Comparison of ENCODE assay signal across 8 cellular contexts in the genomic region with DNA sequence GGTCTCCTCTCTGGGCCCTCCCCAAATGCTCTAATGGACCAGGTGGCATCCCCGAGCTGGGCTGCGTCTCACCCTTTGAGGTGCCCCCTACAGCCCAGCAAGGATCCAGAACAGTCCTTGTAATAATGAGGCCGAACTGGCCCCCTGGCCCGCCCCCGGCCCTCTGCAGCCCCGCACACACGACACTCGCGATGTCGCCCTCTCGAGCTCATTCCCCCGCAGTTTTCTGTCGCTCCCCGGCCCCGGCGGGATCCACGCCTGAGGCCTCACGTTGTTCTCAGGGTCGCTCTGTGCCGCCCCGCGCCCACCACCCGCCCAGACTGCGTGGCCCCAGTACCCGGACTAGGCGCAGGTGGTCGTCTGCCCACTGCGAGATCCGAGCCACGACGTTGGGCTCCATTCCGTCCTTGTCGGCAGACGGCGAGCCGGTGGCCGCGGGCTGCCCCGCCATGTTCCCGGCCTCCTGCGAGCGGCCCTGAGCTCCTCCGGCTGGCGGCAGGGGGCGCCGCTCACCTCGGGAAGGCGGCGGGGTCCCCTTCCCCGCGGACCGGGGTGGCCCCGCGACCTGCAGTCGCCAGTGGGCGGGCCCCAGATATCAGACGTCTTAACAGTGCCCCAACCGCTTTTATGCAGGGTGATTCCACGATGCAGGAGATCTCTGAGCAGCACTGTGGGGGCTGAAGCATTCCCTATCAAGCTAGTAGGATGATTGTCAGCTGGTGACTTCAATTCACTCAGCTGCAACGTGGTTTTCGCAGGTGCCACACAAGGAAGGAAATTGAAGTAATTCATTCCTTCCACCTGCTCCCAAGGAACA. TPM values are rescaled to one million over a fixed set of nuclear protein-coding genes. Genes with fewer than 3 reads are reported as not detected.
DNase-seq lines count a peak whose midpoint lies in the region; ATAC-seq and TF ChIP-seq lines count a peak whose summit lies in the region.

A gene with protein sequence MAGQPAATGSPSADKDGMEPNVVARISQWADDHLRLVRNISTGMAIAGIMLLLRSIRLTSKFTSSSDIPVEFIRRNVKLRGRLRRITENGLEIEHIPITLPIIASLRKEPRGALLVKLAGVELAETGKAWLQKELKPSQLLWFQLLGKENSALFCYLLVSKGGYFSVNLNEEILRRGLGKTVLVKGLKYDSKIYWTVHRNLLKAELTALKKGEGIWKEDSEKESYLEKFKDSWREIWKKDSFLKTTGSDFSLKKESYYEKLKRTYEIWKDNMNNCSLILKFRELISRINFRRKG (minus strand): TSS at position 477 of the 817 bp plus-strand sequence. CDS start 26 bp downstream, at position 451.

- H4K20me1 ChIP-seq in PC-3 (ENCODE audit: low read length): no peaks in the 10 kb centered on the region

- H2AFZ ChIP-seq in PC-3 (ENCODE audit: low read length): peak within 1 kb of the TSS; percentile 99

- H3K27me3 Mint-ChIP-seq in activated T-cell treated with anti-CD3 and anti-CD28 coated beads, Interleukin-2, amount 50 U/mL, for 72 hours (ENCODE audit: low read depth): peaks cover 7% of the 10 kb centered on the region
- H3K27me3 Mint-ChIP-seq in nephron (ENCODE audit: low read depth): no peaks in the 10 kb centered on the region

- H3K9ac ChIP-seq in HUES64 (ENCODE audit: low read depth, low read length) (peak within 1 kb of the TSS; percentile 91), PC-3 (ENCODE audit: low read length) (peak within 1 kb of the TSS; percentile 95)

- peak within 1 kb of the TSS; percentile 79 for H3K4me3 ChIP-seq in HUES64 (ENCODE audit: low read length)
- H3K4me3 ChIP-seq in PC-3 (ENCODE audit: low read length): peak within 1 kb of the TSS; percentile 86

- DNase-seq in DMS53 (lab: John Stamatoyannopoulos, UW): peak; percentile 87
- DNase-seq in PC-3: peak; percentile 69
- peak; percentile 83 to 87 for DNase-seq in activated T-cell treated with anti-CD3 and anti-CD28 coated beads, Interleukin-2, amount 50 U/mL, for 72 hours
- DNase-seq in fibroblast of peridontal ligament (ENCODE audit: extremely low read depth): peak; percentile 34
- DNase-seq in stimulated activated naive CD8-positive, alpha-beta T cell treated with anti-CD3 and anti-CD28 coated beads, Interleukin-15, Interleukin-2, amounts not matched to agents 100 U/mL and 50 U/mL, for 24 hours: peak; percentile 85

- H3K9me2 ChIP-seq in PC-3 (replicated peaks; ENCODE audit: low read length): no peaks in the 10 kb centered on the region

- H3K36me3 ChIP-seq in HUES64 (ENCODE audit: insufficient read depth, low read length) (0 out of 2 replicates have a peak, but pooled peaks cover 4% of the 10 kb centered on the region), PC-3 (ENCODE audit: low read depth, low read length) (no peaks in the 10 kb centered on the region; the same call in 1 of the 2 replicates)

- WGBS in HUES64: 1% methylated on average over 61 of the region's 61 CpGs

- peak within 1 kb of the TSS; percentile 47 for H3K27ac Mint-ChIP-seq in activated T-cell treated with anti-CD3 and anti-CD28 coated beads, Interleukin-2, amount 50 U/mL, for 72 hours
- H3K27ac Mint-ChIP-seq in nephron: peak within 1 kb of the TSS; percentile 50 to 90 (median 84)

- H3K4me1 ChIP-seq in HUES64 (ENCODE audit: insufficient read depth, low read length) (no peaks in the 10 kb centered on the region), PC-3 (ENCODE audit: insufficient read depth, low read length) (peaks cover 4% of the 10 kb centered on the region; the same call in 1 of the 2 replicates)

- ATAC-seq in GM21515 (IDR thresholded peaks at IDR 0.05; ENCODE audit: unreplicated experiment) (peak; percentile 98), PC-3 (peak; percentile 95)
- peak; percentile 98 for ATAC-seq in activated T-cell treated with anti-CD3 and anti-CD28 coated beads, Interleukin-2, amount 50 U/mL, for 72 hours (replicated peaks in 1 of 2)
- ATAC-seq in stimulated activated naive CD8-positive, alpha-beta T cell treated with anti-CD3 and anti-CD28 coated beads, Interleukin-15, Interleukin-2, amounts not matched to agents 100 U/mL and 50 U/mL, for 24 hours: peak; percentile 97

- H3F3A ChIP-seq in PC-3 (ENCODE audit: low read length, unreplicated experiment): no peaks in the 10 kb centered on the region

- H3K27ac ChIP-seq in HUES64 (ENCODE audit: low read depth, low read length) (peak within 1 kb of the TSS; percentile 29; the same call in 1 of the 2 replicates), PC-3 (ENCODE audit: low read length) (peak within 1 kb of the TSS; percentile 24; the same call in 1 of the 2 replicates)

- H3K4me2 ChIP-seq in PC-3 (ENCODE audit: low read length): peak within 1 kb of the TSS; percentile 93

- H3K4me1 Mint-ChIP-seq in activated T-cell treated with anti-CD3 and anti-CD28 coated beads, Interleukin-2, amount 50 U/mL, for 72 hours (ENCODE audit: low read depth): peaks cover 14% of the 10 kb centered on the region
- no peaks in the 10 kb centered on the region for H3K4me1 Mint-ChIP-seq in nephron

- no TSS peak for BruUV-seq in PC-3 (replicated peaks; lab: Mats Ljungman, UMichigan)

- POLR2A ChIA-PET in PC-3 (lab: Charles Lee; ENCODE audit: unreplicated experiment): interaction anchor here (0.6 to 1.0 kb wide), 6 partner anchors 46 to 444 kb away, joined by 3 to 6 read pairs (median 5); no protein-coding TSS in a partner anchor

- H3K27me3 ChIP-seq in HUES64 (ENCODE audit: insufficient read depth, low read length) (no peaks in the 10 kb centered on the region), PC-3 (ENCODE audit: low read length) (no peaks in the 10 kb centered on the region)

- H3K4me3 Mint-ChIP-seq in activated T-cell treated with anti-CD3 and anti-CD28 coated beads, Interleukin-2, amount 50 U/mL, for 72 hours: peak within 1 kb of the TSS; percentile 84 to 88
- peak within 1 kb of the TSS; percentile 89 to 91 (median 90) for H3K4me3 Mint-ChIP-seq in nephron

- no peaks in the 10 kb centered on the region for H3K36me3 Mint-ChIP-seq in activated T-cell treated with anti-CD3 and anti-CD28 coated beads, Interleukin-2, amount 50 U/mL, for 72 hours (ENCODE audit: insufficient read depth in 2 of 2)
- H3K36me3 Mint-ChIP-seq in nephron (ENCODE audit: low read depth): peaks cover 31% of the 10 kb centered on the region

- TF ChIP-seq CTCF in PC-3 (conservative IDR thresholded peaks at IDR 0.05; ENCODE audit: low read depth, low read length): peak; percentile 95
- TF ChIP-seq CTCF in nephron (IDR thresholded peaks at IDR 0.05; ENCODE audit: unreplicated experiment in 3 of 3): peak; percentile 87 to 98 (median 92)

- intact Hi-C loops in PC-3 (cut with micrococcal nuclease): loop anchor here (1.0 kb wide), 2 partner anchors 48 to 53 kb away; a partner anchor contains a TSS

- H3K79me2 ChIP-seq in PC-3 (ENCODE audit: low read length): 0 out of 2 replicates have a peak, but pooled peaks cover 4% of the 10 kb centered on the region

- H3K9me3 Mint-ChIP-seq in activated T-cell treated with anti-CD3 and anti-CD28 coated beads, Interleukin-2, amount 50 U/mL, for 72 hours: no peaks in the 10 kb centered on the region
- no peaks in the 10 kb centered on the region for H3K9me3 Mint-ChIP-seq in nephron

- CTCF ChIA-PET in PC-3 (lab: Charles Lee): interaction anchor here (0.5 to 2.1 kb wide), 22 partner anchors 10 to 954 kb away, joined by 3 to 13 read pairs (median 4); a partner anchor contains a TSS

- H3K9me3 ChIP-seq in HUES64 (ENCODE audit: insufficient read depth, low read depth, low read length) (no peaks in the 10 kb centered on the region), PC-3 (ENCODE audit: low read length) (no peaks in the 10 kb centered on the region)

RNA-seq across cellular contexts. Expression of the gene that starts here (rescaled TPM):
- polyA plus RNA-seq in HUES64 (2013, experiment 1 of 2): 3.1 TPM
- polyA plus RNA-seq in HUES64 (2013, experiment 2 of 2): 4.8 TPM
- total RNA-seq in PC-3 (2014; rRNA removed): 3.5 and 3.6 TPM in 2 replicates
- total RNA-seq in activated T-cell treated with anti-CD3 and anti-CD28 coated beads, Interleukin-2, amount 50 U/mL, for 72 hours: 1 to 10 TPM; 3.3 to 5.1 TPM

Comparison
In these comparisons a context has a peak if more than half of its experiments do, and no peak if none do; other contexts are left out.
1. Peak in every context shown above with its lines: DNase-seq, ATAC-seq, H3K4me3 ChIP-seq and H3K27ac ChIP-seq.
2. DNase-seq: peak in every context shown above with its lines; median percentile 87 in DMS53; 85 in activated T-cell treated with anti-CD3 and anti-CD28 coated beads, Interleukin-2, amount 50 U/mL, for 72 hours; 85 in stimulated activated naive CD8-positive, alpha-beta T cell treated with anti-CD3 and anti-CD28 coated beads, Interleukin-15, Interleukin-2, amounts not matched to agents 100 U/mL and 50 U/mL, for 24 hours; 69 in PC-3; 34 in fibroblast of peridontal ligament.